ENCODE assay signal across 17 cellular contexts in genomic region chr12:46223047-46223446, GRCh38. TPM values are rescaled to one million over a fixed set of nuclear protein-coding genes. Genes with fewer than 3 reads are reported as not detected.
DNase-seq lines count a peak whose midpoint lies in the region; ATAC-seq and TF ChIP-seq lines count a peak whose summit lies in the region.
"Had no signal": no experiment of that assay in that cellular context is flagged by ENCODE, and none has a peak within 500 bp of the region (broad histone marks: within the 10 kb centered on the region; RNA-seq: fewer than 3 reads in every experiment).

No MANE protein-coding gene starts in this region.

- intact Hi-C loops in naive thymus-derived CD4-positive, alpha-beta T cell (cut with micrococcal nuclease): loop anchor here in 1 of 2 donors (2.0 kb wide), 1 partner anchor 14 kb away; no protein-coding TSS in a partner anchor

- no peak for TF ChIP-seq CTCF in BE2C (IDR thresholded peaks at IDR 0.05; ENCODE audit: low read depth, low read length)

- POLR2A ChIA-PET in naive thymus-derived CD4-positive, alpha-beta T cell (lab: Charles Lee): interaction anchor here (1.8 to 11.6 kb wide), 4 partner anchors 14 to 48 kb away, joined by 4 to 303 read pairs (median 40); partner anchors contain the start of gene SLC38A1

- peaks cover 40% of the 10 kb centered on the region for H3K79me2 ChIP-seq in GM23248 (ENCODE audit: insufficient read depth)

- no peaks in the 10 kb centered on the region for H3K27me3 ChIP-seq in GM23248 (replicated peaks; ENCODE audit: insufficient read depth)
- H3K27me3 ChIP-seq in naive thymus-derived CD4-positive, alpha-beta T cell (ENCODE audit: control insufficient read depth in 2 of 2, insufficient read depth in 2 of 2, low read length in 2 of 2): no peaks in the 10 kb centered on the region
- H3K27me3 ChIP-seq in BE2C: no peaks in the 10 kb centered on the region
- H3K27me3 ChIP-seq: heart right ventricle, upper lobe of left lung had no signal

- H3K4me3 Mint-ChIP-seq in T-helper 1 cell treated with Interleukin-12 subunit alpha and Interleukin-12 subunit beta and Interleukin-4 antibody, amounts not matched to agents 30 μg/mL and 1 μg/mL, for 36 hours: peak overlapping the region; percentile 24
- peak overlapping the region; percentile 88 for H3K4me3 Mint-ChIP-seq in activated T-helper 17 cell treated with anti-CD3 and anti-CD28 coated beads, Interleukin-2, amount 50 U/mL, for 72 hours
- peak overlapping the region in 9 of 10 donors; percentile 42 to 89 (median 72) for H3K4me3 Mint-ChIP-seq in naive thymus-derived CD4-positive, alpha-beta T cell
- H3K4me3 Mint-ChIP-seq: nephron had no signal

- 0 out of 2 replicates have a peak overlapping the region, but pooled peaks have one; percentile 73 for H3K27ac ChIP-seq in GM23248
- peak overlapping the region; percentile 78 for H3K27ac ChIP-seq in naive thymus-derived CD4-positive, alpha-beta T cell (ENCODE audit: low read depth, low read length)
- H3K27ac ChIP-seq: 22Rv1, psoas muscle, upper lobe of left lung had no signal

- H3K4me3 ChIP-seq in GM23248: no peak overlapping the region
- H3K4me3 ChIP-seq in naive thymus-derived CD4-positive, alpha-beta T cell (ENCODE audit: low read length): no peak overlapping the region
- H3K4me3 ChIP-seq in BE2C (ENCODE audit: low read depth, low read length): no peak overlapping the region
- H3K4me3 ChIP-seq: heart right ventricle, lung, psoas muscle, upper lobe of left lung had no signal

- in situ Hi-C loops in GM23248 (cut with MboI): no loop called here

- DNase-seq in T-helper 1 cell: no peak
- DNase-seq in GM23248: no peak
- DNase-seq in naive thymus-derived CD4-positive, alpha-beta T cell: no peak
- DNase-seq in BE2C: no peak
- DNase-seq in Kasumi-1 (lab: John Stamatoyannopoulos, UW): no peak
- DNase-seq: C1 segment of cervical spinal cord; caudate nucleus; effector CD4-positive, alpha-beta T cell; heart right ventricle; psoas muscle; upper lobe of left lung had no signal

- H3K27ac Mint-ChIP-seq in T-helper 1 cell treated with Interleukin-12 subunit alpha and Interleukin-12 subunit beta and Interleukin-4 antibody, amounts not matched to agents 30 μg/mL and 1 μg/mL, for 36 hours: peak overlapping the region; percentile 96
- H3K27ac Mint-ChIP-seq in activated T-helper 17 cell treated with anti-CD3 and anti-CD28 coated beads, Interleukin-2, amount 50 U/mL, for 72 hours: peak overlapping the region; percentile 99
- peak overlapping the region; percentile 89 to 100 (median 98) for H3K27ac Mint-ChIP-seq in naive thymus-derived CD4-positive, alpha-beta T cell

- peaks cover 72% of the 10 kb centered on the region for H3K36me3 Mint-ChIP-seq in T-helper 1 cell treated with Interleukin-12 subunit alpha and Interleukin-12 subunit beta and Interleukin-4 antibody, amounts not matched to agents 30 μg/mL and 1 μg/mL, for 36 hours (ENCODE audit: low read depth)
- H3K36me3 Mint-ChIP-seq in activated T-helper 17 cell treated with anti-CD3 and anti-CD28 coated beads, Interleukin-2, amount 50 U/mL, for 72 hours (ENCODE audit: low read depth): peaks cover 100% of the 10 kb centered on the region
- peaks cover 8 to 73% (median 43%) of the 10 kb centered on the region in 5 donors for H3K36me3 Mint-ChIP-seq in naive thymus-derived CD4-positive, alpha-beta T cell

- H4K20me1 ChIP-seq in GM23248 (ENCODE audit: insufficient read depth): no peaks in the 10 kb centered on the region

- H3K4me1 ChIP-seq in GM23248 (ENCODE audit: insufficient read depth) (peaks cover 47% of the 10 kb centered on the region), BE2C (peaks cover 9% of the 10 kb centered on the region; the same call in 1 of the 2 replicates)
- peaks cover 60 to 67% of the 10 kb centered on the region in 2 donors for H3K4me1 ChIP-seq in naive thymus-derived CD4-positive, alpha-beta T cell (ENCODE audit: control insufficient read depth in 2 of 2, insufficient read depth in 2 of 2, low read length in 2 of 2)

- H3K9me3 ChIP-seq in GM23248 (ENCODE audit: low read depth) (no peaks in the 10 kb centered on the region), BE2C (no peaks in the 10 kb centered on the region)
- H3K9me3 ChIP-seq in naive thymus-derived CD4-positive, alpha-beta T cell (ENCODE audit: control insufficient read depth in 2 of 3, low read length in 3 of 3): no peaks in the 10 kb centered on the region
- H3K9me3 ChIP-seq: heart right ventricle, psoas muscle, upper lobe of left lung had no signal

- ATAC-seq in activated T-helper 17 cell treated with anti-CD3 and anti-CD28 coated beads, Interleukin-2, amount 50 U/mL, for 72 hours (replicated peaks): no peak
- ATAC-seq in naive thymus-derived CD4-positive, alpha-beta T cell: no peak
- ATAC-seq in HG02938 (IDR thresholded peaks at IDR 0.05; ENCODE audit: unreplicated experiment): no peak
- ATAC-seq: heart right ventricle, psoas muscle had no signal

- H3F3A ChIP-seq in GM23248 (ENCODE audit: insufficient read depth): peaks cover 56% of the 10 kb centered on the region

- peaks cover 5% of the 10 kb centered on the region; the same call in 1 of the 2 replicates for H3K36me3 ChIP-seq in GM23248 (ENCODE audit: low read depth)
- H3K36me3 ChIP-seq in naive thymus-derived CD4-positive, alpha-beta T cell (ENCODE audit: control insufficient read depth in 2 of 3, insufficient read depth in 3 of 3, low read length in 3 of 3): peaks cover 0 to 24% (median 1%) of the 10 kb centered on the region in 3 experiments
- H3K36me3 ChIP-seq in BE2C: peaks cover 55% of the 10 kb centered on the region

- H3K9me3 Mint-ChIP-seq in T-helper 1 cell treated with Interleukin-12 subunit alpha and Interleukin-12 subunit beta and Interleukin-4 antibody, amounts not matched to agents 30 μg/mL and 1 μg/mL, for 36 hours: no peaks in the 10 kb centered on the region
- no peaks in the 10 kb centered on the region for H3K9me3 Mint-ChIP-seq in activated T-helper 17 cell treated with anti-CD3 and anti-CD28 coated beads, Interleukin-2, amount 50 U/mL, for 72 hours
- no peaks in the 10 kb centered on the region for H3K9me3 Mint-ChIP-seq in naive thymus-derived CD4-positive, alpha-beta T cell
- H3K9me3 Mint-ChIP-seq: nephron had no signal

- WGBS in GM23248 (ENCODE audit: low coverage in 1 of 2, low lambda C conversion rate in 2 of 2, missing lambda C conversion rate in 2 of 2), 2 experiments: 98 to 99% methylated on average over 5 of the region's 5 CpGs

- no peaks in the 10 kb centered on the region for H3K9me2 ChIP-seq in GM23248 (ENCODE audit: insufficient read depth)

- CTCF ChIA-PET in naive thymus-derived CD4-positive, alpha-beta T cell (lab: Charles Lee): no interaction called here

- peaks cover 69% of the 10 kb centered on the region for H3K4me1 Mint-ChIP-seq in T-helper 1 cell treated with Interleukin-12 subunit alpha and Interleukin-12 subunit beta and Interleukin-4 antibody, amounts not matched to agents 30 μg/mL and 1 μg/mL, for 36 hours (ENCODE audit: low read depth)
- peaks cover 61% of the 10 kb centered on the region for H3K4me1 Mint-ChIP-seq in activated T-helper 17 cell treated with anti-CD3 and anti-CD28 coated beads, Interleukin-2, amount 50 U/mL, for 72 hours
- peaks cover 56 to 100% (median 91%) of the 10 kb centered on the region in 7 donors for H3K4me1 Mint-ChIP-seq in naive thymus-derived CD4-positive, alpha-beta T cell

- no peak overlapping the region for H2AFZ ChIP-seq in GM23248

- no peak overlapping the region for H3K4me2 ChIP-seq in GM23248 (ENCODE audit: unreplicated experiment)

- H3K9ac ChIP-seq in GM23248: no peak overlapping the region

- no peaks in the 10 kb centered on the region for H3K27me3 Mint-ChIP-seq in T-helper 1 cell treated with Interleukin-12 subunit alpha and Interleukin-12 subunit beta and Interleukin-4 antibody, amounts not matched to agents 30 μg/mL and 1 μg/mL, for 36 hours (ENCODE audit: low read depth)
- H3K27me3 Mint-ChIP-seq in activated T-helper 17 cell treated with anti-CD3 and anti-CD28 coated beads, Interleukin-2, amount 50 U/mL, for 72 hours: no peaks in the 10 kb centered on the region
- no peaks in the 10 kb centered on the region for H3K27me3 Mint-ChIP-seq in naive thymus-derived CD4-positive, alpha-beta T cell

RNA-seq across cellular contexts. Expression of gene SLC38A1, which starts 45.8 kb away (rescaled TPM):
- total RNA-seq in GM23248 (2014; rRNA removed; shearing (Covaris generic)): 79.9 and 81.7 TPM in 2 replicates
- 88.7 and 92.0 TPM in 2 replicates for polyA plus RNA-seq in GM23248 (2016; fragmentation: Nextera tagmentation; extraction: Ambion mirVana)
- 100 to 1,000 TPM; 161 to 192 TPM for total RNA-seq in activated T-helper 17 cell treated with anti-CD3 and anti-CD28 coated beads, Interleukin-2, amount 50 U/mL, for 72 hours
- total RNA-seq in naive thymus-derived CD4-positive, alpha-beta T cell: 100 to 1,000 TPM; 172 to 283 (median 249) TPM
- polyA plus RNA-seq in naive thymus-derived CD4-positive, alpha-beta T cell: 100 to 1,000 TPM; 235 to 263 TPM
- polyA plus RNA-seq in BE2C (2012; ENCODE audit: insufficient read depth, insufficient read length, low read depth): 103 TPM

Comparison
In these comparisons a context has a peak if more than half of its experiments do, and no peak if none do; other contexts are left out.
1. H3K4me3 Mint-ChIP-seq: peak in every context shown above with its lines; median percentile 88 in activated T-helper 17 cell treated with anti-CD3 and anti-CD28 coated beads, Interleukin-2, amount 50 U/mL, for 72 hours; 72 in naive thymus-derived CD4-positive, alpha-beta T cell; 24 in T-helper 1 cell treated with Interleukin-12 subunit alpha and Interleukin-12 subunit beta and Interleukin-4 antibody, amounts not matched to agents 30 μg/mL and 1 μg/mL, for 36 hours.